In the genomic region with DNA sequence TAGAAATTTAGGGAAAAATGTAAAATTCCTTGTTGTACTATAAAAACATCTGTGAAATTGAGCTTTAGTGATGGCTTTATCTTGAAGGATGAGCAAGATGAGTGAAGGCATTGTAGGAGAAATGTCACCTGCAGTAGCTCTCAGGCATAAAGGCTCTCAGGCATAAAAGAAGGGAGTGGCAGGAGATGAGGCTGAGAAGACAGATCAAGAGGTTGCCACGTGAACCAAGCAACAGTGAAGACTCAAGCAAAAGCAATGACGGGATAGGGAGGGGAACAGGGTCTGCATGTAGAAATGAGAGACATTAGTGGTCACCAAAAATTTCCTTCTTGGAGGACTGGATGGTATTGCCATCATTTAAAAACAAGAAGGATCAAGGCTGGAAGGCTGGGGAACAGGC, we compare ENCODE assay signal across 32 cellular contexts.
"Had no signal": no experiment of that assay in that cellular context is flagged by ENCODE, and none has a peak within 500 bp of the region (broad histone marks: within the 10 kb centered on the region; RNA-seq: fewer than 3 reads in every experiment).

No MANE protein-coding gene starts in this region.

- H3K4me3 ChIP-seq: ovary, psoas muscle, right lobe of liver, sigmoid colon, smooth muscle cell, spleen, suprapubic skin, testis, tibial artery, transverse colon, upper lobe of right lung, uterus had no signal

- H3K4me1 Mint-ChIP-seq: nephron progenitor cell; neural crest cell; stimulated activated memory B cell treated with anti-CD40 and anti-IgM and Interleukin-4, amounts not matched to agents 10 μg/mL and 1 μg/mL and 100 μg/mL, for 72 hours; stimulated activated naive CD8-positive, alpha-beta T cell treated with anti-CD3 and anti-CD28 coated beads, Interleukin-15, amount 100 ng/mL, for 72 hours had no signal

- H2AFZ ChIP-seq: parathyroid adenoma had no signal

- H3K4me1 ChIP-seq: parathyroid adenoma, psoas muscle, right lobe of liver, sigmoid colon, spleen, suprapubic skin, testis, tibial artery, upper lobe of right lung, uterus had no signal

- H3K9ac ChIP-seq: parathyroid adenoma had no signal

- H3K27ac ChIP-seq: ovary, parathyroid adenoma, psoas muscle, right lobe of liver, sigmoid colon, spleen, suprapubic skin, testis, tibial artery, transverse colon, upper lobe of right lung, uterus had no signal

- H3K4me2 ChIP-seq: smooth muscle cell had no signal

- H3K27ac Mint-ChIP-seq: naive thymus-derived CD8-positive, alpha-beta T cell; natural killer cell treated with Interleukin-12 subunit alpha and Interleukin-12 subunit beta and Interleukin-15 and Interleukin-18, amount 100 ng/mL, for 72 hours; nephron progenitor cell; progenitor cell of endocrine pancreas; stimulated activated memory B cell treated with anti-CD40 and anti-IgM and Interleukin-4, amounts not matched to agents 10 μg/mL and 1 μg/mL and 100 μg/mL, for 72 hours; stimulated activated naive CD8-positive, alpha-beta T cell treated with anti-CD3 and anti-CD28 coated beads, Interleukin-15, amount 100 ng/mL, for 72 hours; type B pancreatic cell had no signal

- H3K9me3 ChIP-seq: ovary, psoas muscle, right lobe of liver, suprapubic skin, testis, tibial artery, transverse colon, upper lobe of right lung had no signal

- H3K36me3 ChIP-seq: ovary, right lobe of liver, suprapubic skin, transverse colon, upper lobe of right lung, uterus had no signal

- H3K4me3 Mint-ChIP-seq: naive thymus-derived CD8-positive, alpha-beta T cell; natural killer cell treated with Interleukin-12 subunit alpha and Interleukin-12 subunit beta and Interleukin-15 and Interleukin-18, amount 100 ng/mL, for 72 hours; nephron progenitor cell; neural crest cell; stimulated activated memory B cell treated with anti-CD40 and anti-IgM and Interleukin-4, amounts not matched to agents 10 μg/mL and 1 μg/mL and 100 μg/mL, for 72 hours; stimulated activated naive CD8-positive, alpha-beta T cell treated with anti-CD3 and anti-CD28 coated beads, Interleukin-15, amount 100 ng/mL, for 72 hours; type B pancreatic cell had no signal

- DNase-seq: naive thymus-derived CD8-positive, alpha-beta T cell; nephron progenitor cell; occipital lobe; ovary; posterior cingulate gyrus; psoas muscle; right cardiac atrium; right lobe of liver; sigmoid colon; spleen; stimulated activated CD4-positive, alpha-beta T cell treated with anti-CD3 and anti-CD28 coated beads, Interleukin-12 subunit alpha, Interleukin-12 subunit beta, amount 100 ng/mL, for 4 hours; stimulated activated CD4-positive, alpha-beta T cell treated with anti-CD3 and anti-CD28 coated beads, Interleukin-1b, Interleukin-23, amount 100 ng/mL, for 48 hours; stimulated activated CD4-positive, alpha-beta T cell treated with anti-CD3 and anti-CD28 coated beads, Interleukin-4, amount 100 ng/mL, for 1 hour; stimulated activated CD4-positive, alpha-beta T cell treated with anti-CD3 and anti-CD28 coated beads, Interleukin-4, amount 100 ng/mL, for 4 hours; stimulated activated CD8-positive, alpha-beta memory T cell treated with anti-CD3 and anti-CD28 coated beads, Interleukin-4, amount 100 ng/mL, for 48 hours; stimulated activated naive CD4-positive, alpha-beta T cell; stimulated activated naive CD8-positive, alpha-beta T cell treated with anti-CD3 and anti-CD28 coated beads, Interleukin-15, amount 100 ng/mL, for 72 hours; stimulated activated naive CD8-positive, alpha-beta T cell treated with anti-CD3 and anti-CD28 coated beads, Interleukin-15, Interleukin-2, amounts not matched to agents 100 U/mL and 50 U/mL, for 24 hours; substantia nigra; testis; tibial artery; transverse colon; upper lobe of right lung; uterus had no signal

- ATAC-seq: naive thymus-derived CD8-positive, alpha-beta T cell; natural killer cell treated with Interleukin-12 subunit alpha and Interleukin-12 subunit beta and Interleukin-15 and Interleukin-18, amount 100 ng/mL, for 72 hours; psoas muscle; right cardiac atrium; right lobe of liver; stimulated activated memory B cell treated with anti-CD40 and anti-IgM and Interleukin-4, amounts not matched to agents 10 μg/mL and 1 μg/mL and 100 μg/mL, for 72 hours; stimulated activated naive CD8-positive, alpha-beta T cell treated with anti-CD3 and anti-CD28 coated beads, Interleukin-15, amount 100 ng/mL, for 72 hours; stimulated activated naive CD8-positive, alpha-beta T cell treated with anti-CD3 and anti-CD28 coated beads, Interleukin-15, Interleukin-2, amounts not matched to agents 100 U/mL and 50 U/mL, for 24 hours; upper lobe of right lung had no signal

- H3K27me3 ChIP-seq: ovary, right lobe of liver, sigmoid colon, spleen, suprapubic skin, testis, tibial artery, transverse colon, upper lobe of right lung, uterus had no signal

- H3K79me2 ChIP-seq: parathyroid adenoma had no signal

- H3K27me3 Mint-ChIP-seq: naive thymus-derived CD8-positive, alpha-beta T cell; natural killer cell treated with Interleukin-12 subunit alpha and Interleukin-12 subunit beta and Interleukin-15 and Interleukin-18, amount 100 ng/mL, for 72 hours; progenitor cell of endocrine pancreas; stimulated activated memory B cell treated with anti-CD40 and anti-IgM and Interleukin-4, amounts not matched to agents 10 μg/mL and 1 μg/mL and 100 μg/mL, for 72 hours; stimulated activated naive CD8-positive, alpha-beta T cell treated with anti-CD3 and anti-CD28 coated beads, Interleukin-15, amount 100 ng/mL, for 72 hours; type B pancreatic cell had no signal
